In the genomic region with DNA sequence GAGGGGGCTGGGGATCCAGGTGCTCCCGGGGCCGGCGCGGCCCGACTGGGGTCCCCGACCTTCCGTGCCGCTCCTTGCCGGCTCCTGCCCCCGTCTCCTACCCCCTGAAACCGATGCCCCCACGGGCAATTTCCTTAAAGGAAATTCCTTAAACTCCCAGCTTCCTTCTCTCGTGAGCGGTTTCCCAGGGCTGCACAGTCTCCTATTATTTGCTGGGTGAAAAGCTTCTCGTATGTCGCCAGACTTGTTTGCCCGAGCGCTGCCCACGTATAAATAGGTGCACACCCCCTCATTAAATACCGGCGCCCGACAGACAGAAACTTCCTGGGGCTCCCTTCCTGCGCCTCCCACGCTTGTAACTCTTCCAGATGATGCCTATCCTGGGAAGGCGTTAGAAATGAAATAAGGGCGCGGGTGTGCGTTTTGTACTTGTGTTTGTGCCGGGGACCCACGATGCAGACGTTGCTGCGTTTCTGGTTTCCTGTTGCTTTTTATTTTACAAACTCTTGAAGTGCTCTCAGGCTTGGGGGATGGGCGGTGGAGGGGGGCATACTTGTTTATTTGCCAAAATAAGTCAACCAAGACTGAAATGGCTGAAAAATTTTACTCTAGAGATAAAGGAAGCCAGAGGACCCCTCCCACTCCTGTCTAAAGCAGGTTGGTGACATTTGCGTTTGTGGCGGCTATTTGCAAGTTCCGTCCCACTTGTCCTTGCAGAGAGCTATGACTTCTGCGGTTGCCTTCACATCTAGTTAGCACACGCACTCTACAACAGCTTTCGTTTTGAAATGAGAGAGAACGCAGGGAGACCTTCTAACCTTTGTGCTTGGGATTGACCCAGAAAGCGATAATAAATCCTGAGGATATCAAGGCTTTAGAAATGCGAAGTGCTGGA, we compare ENCODE assay signal across 1 cellular context.
A peak's percentile ranks its signal among the peaks of the same experiment; 100 is the strongest.
TF ChIP-seq lines count a peak whose summit lies in the region.

No MANE protein-coding gene starts in this region.

TF ChIP-seq in K562, 482 proteins besides CTCF, POLR2A, EP300 and RAD21 (continued from another document and continues in another):
- TF ChIP-seq, protein P1, sequence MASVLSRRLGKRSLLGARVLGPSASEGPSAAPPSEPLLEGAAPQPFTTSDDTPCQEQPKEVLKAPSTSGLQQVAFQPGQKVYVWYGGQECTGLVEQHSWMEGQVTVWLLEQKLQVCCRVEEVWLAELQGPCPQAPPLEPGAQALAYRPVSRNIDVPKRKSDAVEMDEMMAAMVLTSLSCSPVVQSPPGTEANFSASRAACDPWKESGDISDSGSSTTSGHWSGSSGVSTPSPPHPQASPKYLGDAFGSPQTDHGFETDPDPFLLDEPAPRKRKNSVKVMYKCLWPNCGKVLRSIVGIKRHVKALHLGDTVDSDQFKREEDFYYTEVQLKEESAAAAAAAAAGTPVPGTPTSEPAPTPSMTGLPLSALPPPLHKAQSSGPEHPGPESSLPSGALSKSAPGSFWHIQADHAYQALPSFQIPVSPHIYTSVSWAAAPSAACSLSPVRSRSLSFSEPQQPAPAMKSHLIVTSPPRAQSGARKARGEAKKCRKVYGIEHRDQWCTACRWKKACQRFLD (CRISPR knock-in tag; IDR thresholded peaks at IDR 0.05) = no peak
- TF ChIP-seq ZNF764 (CRISPR knock-in tag; IDR thresholded peaks at IDR 0.05; ENCODE audit: low read depth) = no peak
- TF ChIP-seq, protein P2, sequence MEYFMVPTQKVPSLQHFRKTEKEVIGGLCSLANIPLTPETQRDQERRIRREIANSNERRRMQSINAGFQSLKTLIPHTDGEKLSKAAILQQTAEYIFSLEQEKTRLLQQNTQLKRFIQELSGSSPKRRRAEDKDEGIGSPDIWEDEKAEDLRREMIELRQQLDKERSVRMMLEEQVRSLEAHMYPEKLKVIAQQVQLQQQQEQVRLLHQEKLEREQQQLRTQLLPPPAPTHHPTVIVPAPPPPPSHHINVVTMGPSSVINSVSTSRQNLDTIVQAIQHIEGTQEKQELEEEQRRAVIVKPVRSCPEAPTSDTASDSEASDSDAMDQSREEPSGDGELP (CRISPR knock-in tag; IDR thresholded peaks at IDR 0.05; ENCODE audit: borderline replicate concordance) = no peak
- TF ChIP-seq, protein P3, sequence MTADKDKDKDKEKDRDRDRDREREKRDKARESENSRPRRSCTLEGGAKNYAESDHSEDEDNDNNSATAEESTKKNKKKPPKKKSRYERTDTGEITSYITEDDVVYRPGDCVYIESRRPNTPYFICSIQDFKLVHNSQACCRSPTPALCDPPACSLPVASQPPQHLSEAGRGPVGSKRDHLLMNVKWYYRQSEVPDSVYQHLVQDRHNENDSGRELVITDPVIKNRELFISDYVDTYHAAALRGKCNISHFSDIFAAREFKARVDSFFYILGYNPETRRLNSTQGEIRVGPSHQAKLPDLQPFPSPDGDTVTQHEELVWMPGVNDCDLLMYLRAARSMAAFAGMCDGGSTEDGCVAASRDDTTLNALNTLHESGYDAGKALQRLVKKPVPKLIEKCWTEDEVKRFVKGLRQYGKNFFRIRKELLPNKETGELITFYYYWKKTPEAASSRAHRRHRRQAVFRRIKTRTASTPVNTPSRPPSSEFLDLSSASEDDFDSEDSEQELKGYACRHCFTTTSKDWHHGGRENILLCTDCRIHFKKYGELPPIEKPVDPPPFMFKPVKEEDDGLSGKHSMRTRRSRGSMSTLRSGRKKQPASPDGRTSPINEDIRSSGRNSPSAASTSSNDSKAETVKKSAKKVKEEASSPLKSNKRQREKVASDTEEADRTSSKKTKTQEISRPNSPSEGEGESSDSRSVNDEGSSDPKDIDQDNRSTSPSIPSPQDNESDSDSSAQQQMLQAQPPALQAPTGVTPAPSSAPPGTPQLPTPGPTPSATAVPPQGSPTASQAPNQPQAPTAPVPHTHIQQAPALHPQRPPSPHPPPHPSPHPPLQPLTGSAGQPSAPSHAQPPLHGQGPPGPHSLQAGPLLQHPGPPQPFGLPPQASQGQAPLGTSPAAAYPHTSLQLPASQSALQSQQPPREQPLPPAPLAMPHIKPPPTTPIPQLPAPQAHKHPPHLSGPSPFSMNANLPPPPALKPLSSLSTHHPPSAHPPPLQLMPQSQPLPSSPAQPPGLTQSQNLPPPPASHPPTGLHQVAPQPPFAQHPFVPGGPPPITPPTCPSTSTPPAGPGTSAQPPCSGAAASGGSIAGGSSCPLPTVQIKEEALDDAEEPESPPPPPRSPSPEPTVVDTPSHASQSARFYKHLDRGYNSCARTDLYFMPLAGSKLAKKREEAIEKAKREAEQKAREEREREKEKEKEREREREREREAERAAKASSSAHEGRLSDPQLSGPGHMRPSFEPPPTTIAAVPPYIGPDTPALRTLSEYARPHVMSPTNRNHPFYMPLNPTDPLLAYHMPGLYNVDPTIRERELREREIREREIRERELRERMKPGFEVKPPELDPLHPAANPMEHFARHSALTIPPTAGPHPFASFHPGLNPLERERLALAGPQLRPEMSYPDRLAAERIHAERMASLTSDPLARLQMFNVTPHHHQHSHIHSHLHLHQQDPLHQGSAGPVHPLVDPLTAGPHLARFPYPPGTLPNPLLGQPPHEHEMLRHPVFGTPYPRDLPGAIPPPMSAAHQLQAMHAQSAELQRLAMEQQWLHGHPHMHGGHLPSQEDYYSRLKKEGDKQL (CRISPR knock-in tag; IDR thresholded peaks at IDR 0.05; ENCODE audit: borderline replicate concordance) = no peak
- 0 out of 2 replicates have a peak, but pooled peaks have one; percentile 46 for TF ChIP-seq SMARCA4 (IDR thresholded peaks at IDR 0.05)
- TF ChIP-seq PPARD (CRISPR knock-in tag; IDR thresholded peaks at IDR 0.05) = no peak
- no peak; the same call in 1 of the 2 replicates for TF ChIP-seq NCOR1 (IDR thresholded peaks at IDR 0.05)
- TF ChIP-seq, protein P4, sequence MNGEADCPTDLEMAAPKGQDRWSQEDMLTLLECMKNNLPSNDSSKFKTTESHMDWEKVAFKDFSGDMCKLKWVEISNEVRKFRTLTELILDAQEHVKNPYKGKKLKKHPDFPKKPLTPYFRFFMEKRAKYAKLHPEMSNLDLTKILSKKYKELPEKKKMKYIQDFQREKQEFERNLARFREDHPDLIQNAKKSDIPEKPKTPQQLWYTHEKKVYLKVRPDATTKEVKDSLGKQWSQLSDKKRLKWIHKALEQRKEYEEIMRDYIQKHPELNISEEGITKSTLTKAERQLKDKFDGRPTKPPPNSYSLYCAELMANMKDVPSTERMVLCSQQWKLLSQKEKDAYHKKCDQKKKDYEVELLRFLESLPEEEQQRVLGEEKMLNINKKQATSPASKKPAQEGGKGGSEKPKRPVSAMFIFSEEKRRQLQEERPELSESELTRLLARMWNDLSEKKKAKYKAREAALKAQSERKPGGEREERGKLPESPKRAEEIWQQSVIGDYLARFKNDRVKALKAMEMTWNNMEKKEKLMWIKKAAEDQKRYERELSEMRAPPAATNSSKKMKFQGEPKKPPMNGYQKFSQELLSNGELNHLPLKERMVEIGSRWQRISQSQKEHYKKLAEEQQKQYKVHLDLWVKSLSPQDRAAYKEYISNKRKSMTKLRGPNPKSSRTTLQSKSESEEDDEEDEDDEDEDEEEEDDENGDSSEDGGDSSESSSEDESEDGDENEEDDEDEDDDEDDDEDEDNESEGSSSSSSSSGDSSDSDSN (IDR thresholded peaks at IDR 0.05; ENCODE audit: borderline replicate concordance in 1 of 2, low read depth in 2 of 2, low read length in 2 of 2) = 0 out of 4 replicates have a peak, but pooled peaks of 1 of the 2 experiments have one; percentile 52
- TF ChIP-seq, protein P5, sequence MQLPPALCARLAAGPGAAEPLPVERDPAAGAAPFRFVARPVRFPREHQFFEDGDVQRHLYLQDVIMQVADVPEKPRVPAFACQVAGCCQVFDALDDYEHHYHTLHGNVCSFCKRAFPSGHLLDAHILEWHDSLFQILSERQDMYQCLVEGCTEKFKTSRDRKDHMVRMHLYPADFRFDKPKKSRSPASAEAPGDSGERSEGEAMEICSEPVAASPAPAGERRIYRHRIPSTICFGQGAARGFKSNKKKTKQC (CRISPR knock-in tag; IDR thresholded peaks at IDR 0.05) = no peak
- peak; percentile 51 for TF ChIP-seq SAP30 (IDR thresholded peaks at IDR 0.05; ENCODE audit: borderline replicate concordance, insufficient read depth, low read depth, low read length, poor library complexity, severe bottlenecking)
- peak; percentile 30; the same call in 1 of the 2 replicates for TF ChIP-seq ZBTB7A (IDR thresholded peaks at IDR 0.05; ENCODE audit: borderline replicate concordance, control insufficient read depth, low read depth, low read length)
- TF ChIP-seq U2AF2 (optimal IDR thresholded peaks at IDR 0.05; ENCODE audit: low read depth, low read length) = no peak
- TF ChIP-seq CBFB (CRISPR knock-in tag; IDR thresholded peaks at IDR 0.05) = no peak
- 0 out of 4 replicates have a peak, but pooled peaks of 1 of the 2 experiments have one; percentile 26 for TF ChIP-seq KDM1A (IDR thresholded peaks at IDR 0.05)
- no peak for TF ChIP-seq BMI1 (IDR thresholded peaks at IDR 0.05; ENCODE audit: low read length)
- no peak for TF ChIP-seq L3MBTL2 (IDR thresholded peaks at IDR 0.05)
- TF ChIP-seq PHF21A (IDR thresholded peaks at IDR 0.05; ENCODE audit: borderline replicate concordance, low read depth) = no peak
- no peak for TF ChIP-seq MTA1 (IDR thresholded peaks at IDR 0.05; ENCODE audit: borderline replicate concordance)
- TF ChIP-seq PHF8 (IDR thresholded peaks at IDR 0.05; ENCODE audit: borderline replicate concordance, low read length) = no peak
- TF ChIP-seq, protein P6, sequence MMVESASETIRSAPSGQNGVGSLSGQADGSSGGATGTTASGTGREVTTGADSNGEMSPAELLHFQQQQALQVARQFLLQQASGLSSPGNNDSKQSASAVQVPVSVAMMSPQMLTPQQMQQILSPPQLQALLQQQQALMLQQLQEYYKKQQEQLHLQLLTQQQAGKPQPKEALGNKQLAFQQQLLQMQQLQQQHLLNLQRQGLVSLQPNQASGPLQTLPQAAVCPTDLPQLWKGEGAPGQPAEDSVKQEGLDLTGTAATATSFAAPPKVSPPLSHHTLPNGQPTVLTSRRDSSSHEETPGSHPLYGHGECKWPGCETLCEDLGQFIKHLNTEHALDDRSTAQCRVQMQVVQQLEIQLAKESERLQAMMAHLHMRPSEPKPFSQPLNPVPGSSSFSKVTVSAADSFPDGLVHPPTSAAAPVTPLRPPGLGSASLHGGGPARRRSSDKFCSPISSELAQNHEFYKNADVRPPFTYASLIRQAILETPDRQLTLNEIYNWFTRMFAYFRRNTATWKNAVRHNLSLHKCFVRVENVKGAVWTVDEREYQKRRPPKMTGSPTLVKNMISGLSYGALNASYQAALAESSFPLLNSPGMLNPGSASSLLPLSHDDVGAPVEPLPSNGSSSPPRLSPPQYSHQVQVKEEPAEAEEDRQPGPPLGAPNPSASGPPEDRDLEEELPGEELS (CRISPR knock-in tag; IDR thresholded peaks at IDR 0.05; ENCODE audit: borderline replicate concordance) = no peak
- 0 out of 2 replicates have a peak, but pooled peaks have one; percentile 44 for TF ChIP-seq DPF2 (IDR thresholded peaks at IDR 0.05)
- no peak for TF ChIP-seq PTTG1 (tag; IDR thresholded peaks at IDR 0.05; ENCODE audit: low read depth)
- no peak for TF ChIP-seq MAFK (IDR thresholded peaks at IDR 0.05; ENCODE audit: low read length)
- TF ChIP-seq ESRRA (IDR thresholded peaks at IDR 0.05; ENCODE audit: borderline replicate concordance, low read depth) = peak; percentile 56
- TF ChIP-seq, protein P7, sequence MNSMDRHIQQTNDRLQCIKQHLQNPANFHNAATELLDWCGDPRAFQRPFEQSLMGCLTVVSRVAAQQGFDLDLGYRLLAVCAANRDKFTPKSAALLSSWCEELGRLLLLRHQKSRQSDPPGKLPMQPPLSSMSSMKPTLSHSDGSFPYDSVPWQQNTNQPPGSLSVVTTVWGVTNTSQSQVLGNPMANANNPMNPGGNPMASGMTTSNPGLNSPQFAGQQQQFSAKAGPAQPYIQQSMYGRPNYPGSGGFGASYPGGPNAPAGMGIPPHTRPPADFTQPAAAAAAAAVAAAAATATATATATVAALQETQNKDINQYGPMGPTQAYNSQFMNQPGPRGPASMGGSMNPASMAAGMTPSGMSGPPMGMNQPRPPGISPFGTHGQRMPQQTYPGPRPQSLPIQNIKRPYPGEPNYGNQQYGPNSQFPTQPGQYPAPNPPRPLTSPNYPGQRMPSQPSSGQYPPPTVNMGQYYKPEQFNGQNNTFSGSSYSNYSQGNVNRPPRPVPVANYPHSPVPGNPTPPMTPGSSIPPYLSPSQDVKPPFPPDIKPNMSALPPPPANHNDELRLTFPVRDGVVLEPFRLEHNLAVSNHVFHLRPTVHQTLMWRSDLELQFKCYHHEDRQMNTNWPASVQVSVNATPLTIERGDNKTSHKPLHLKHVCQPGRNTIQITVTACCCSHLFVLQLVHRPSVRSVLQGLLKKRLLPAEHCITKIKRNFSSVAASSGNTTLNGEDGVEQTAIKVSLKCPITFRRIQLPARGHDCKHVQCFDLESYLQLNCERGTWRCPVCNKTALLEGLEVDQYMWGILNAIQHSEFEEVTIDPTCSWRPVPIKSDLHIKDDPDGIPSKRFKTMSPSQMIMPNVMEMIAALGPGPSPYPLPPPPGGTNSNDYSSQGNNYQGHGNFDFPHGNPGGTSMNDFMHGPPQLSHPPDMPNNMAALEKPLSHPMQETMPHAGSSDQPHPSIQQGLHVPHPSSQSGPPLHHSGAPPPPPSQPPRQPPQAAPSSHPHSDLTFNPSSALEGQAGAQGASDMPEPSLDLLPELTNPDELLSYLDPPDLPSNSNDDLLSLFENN (IDR thresholded peaks at IDR 0.05; ENCODE audit: low read depth in 2 of 2, low read length in 2 of 2) = no peak
- TF ChIP-seq, protein P8, sequence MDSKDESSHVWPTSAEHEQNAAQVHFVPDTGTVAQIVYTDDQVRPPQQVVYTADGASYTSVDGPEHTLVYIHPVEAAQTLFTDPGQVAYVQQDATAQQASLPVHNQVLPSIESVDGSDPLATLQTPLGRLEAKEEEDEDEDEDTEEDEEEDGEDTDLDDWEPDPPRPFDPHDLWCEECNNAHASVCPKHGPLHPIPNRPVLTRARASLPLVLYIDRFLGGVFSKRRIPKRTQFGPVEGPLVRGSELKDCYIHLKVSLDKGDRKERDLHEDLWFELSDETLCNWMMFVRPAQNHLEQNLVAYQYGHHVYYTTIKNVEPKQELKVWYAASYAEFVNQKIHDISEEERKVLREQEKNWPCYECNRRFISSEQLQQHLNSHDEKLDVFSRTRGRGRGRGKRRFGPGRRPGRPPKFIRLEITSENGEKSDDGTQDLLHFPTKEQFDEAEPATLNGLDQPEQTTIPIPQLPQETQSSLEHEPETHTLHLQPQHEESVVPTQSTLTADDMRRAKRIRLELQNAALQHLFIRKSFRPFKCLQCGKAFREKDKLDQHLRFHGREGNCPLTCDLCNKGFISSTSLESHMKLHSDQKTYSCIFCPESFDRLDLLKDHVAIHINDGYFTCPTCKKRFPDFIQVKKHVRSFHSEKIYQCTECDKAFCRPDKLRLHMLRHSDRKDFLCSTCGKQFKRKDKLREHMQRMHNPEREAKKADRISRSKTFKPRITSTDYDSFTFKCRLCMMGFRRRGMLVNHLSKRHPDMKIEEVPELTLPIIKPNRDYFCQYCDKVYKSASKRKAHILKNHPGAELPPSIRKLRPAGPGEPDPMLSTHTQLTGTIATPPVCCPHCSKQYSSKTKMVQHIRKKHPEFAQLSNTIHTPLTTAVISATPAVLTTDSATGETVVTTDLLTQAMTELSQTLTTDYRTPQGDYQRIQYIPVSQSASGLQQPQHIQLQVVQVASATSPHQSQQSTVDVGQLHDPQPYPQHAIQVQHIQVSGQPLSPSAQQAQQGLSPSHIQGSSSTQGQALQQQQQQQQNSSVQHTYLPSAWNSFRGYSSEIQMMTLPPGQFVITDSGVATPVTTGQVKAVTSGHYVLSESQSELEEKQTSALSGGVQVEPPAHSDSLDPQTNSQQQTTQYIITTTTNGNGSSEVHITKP (IDR thresholded peaks at IDR 0.05; ENCODE audit: partially characterized antibody) = no peak
- no peak for TF ChIP-seq ZNF311 (CRISPR knock-in tag; IDR thresholded peaks at IDR 0.05)
